Comparison of ENCODE assay signal across 16 cellular contexts in the genomic region with DNA sequence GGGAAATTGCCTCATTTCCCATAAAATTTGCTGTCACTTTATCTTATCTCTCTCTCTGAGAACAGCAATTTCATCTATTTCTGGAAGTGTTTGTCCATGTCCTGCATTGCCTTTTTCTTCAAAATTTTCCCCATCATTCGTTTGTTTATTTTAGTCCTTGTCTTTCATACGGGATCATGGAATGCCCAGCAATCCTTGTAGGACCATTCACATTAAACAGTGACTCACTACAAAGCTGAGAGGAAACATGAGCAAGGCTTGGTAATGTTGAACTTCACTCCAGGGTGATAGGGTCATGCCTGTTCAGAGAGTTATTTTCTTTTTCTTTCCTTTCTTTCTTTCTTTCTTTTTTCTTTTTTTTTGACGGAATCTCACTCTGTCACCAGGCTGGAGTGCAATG. TPM values are rescaled to one million over a fixed set of nuclear protein-coding genes. Genes with fewer than 3 reads are reported as not detected.
DNase-seq lines count a peak whose midpoint lies in the region; ATAC-seq and TF ChIP-seq lines count a peak whose summit lies in the region.
"Had no signal": no experiment of that assay in that cellular context is flagged by ENCODE, and none has a peak within 500 bp of the region (broad histone marks: within the 10 kb centered on the region; RNA-seq: fewer than 3 reads in every experiment).

No MANE protein-coding gene starts in this region.

- no peaks in the 10 kb centered on the region for H3K36me3 ChIP-seq in liver (ENCODE audit: control insufficient read depth in 4 of 4, insufficient read depth in 3 of 4, low read depth in 1 of 4, low read length in 3 of 4)
- H3K36me3 ChIP-seq: BLaER1 treated with 17β-estradiol and CSF1 and Interleukin-3, amounts not matched to agents 10 nM and 100 nM; upper lobe of right lung had no signal

- no peak overlapping the region for H3K9ac ChIP-seq in liver (ENCODE audit: low read depth in 1 of 2, low read length in 2 of 2)
- H3K9ac ChIP-seq: BLaER1 treated with 17β-estradiol and CSF1 and Interleukin-3, amounts not matched to agents 10 nM and 100 nM; parathyroid adenoma had no signal

- ATAC-seq in GM19395 (IDR thresholded peaks at IDR 0.05; ENCODE audit: unreplicated experiment) (no peak), HG03460 (IDR thresholded peaks at IDR 0.05; ENCODE audit: unreplicated experiment) (no peak)
- ATAC-seq: upper lobe of right lung, WTC11 had no signal

- H3K9me3 ChIP-seq in liver (ENCODE audit: control insufficient read depth in 4 of 4, low read length in 3 of 4): no peaks in the 10 kb centered on the region
- H3K9me3 ChIP-seq: BLaER1 treated with 17β-estradiol and CSF1 and Interleukin-3, amounts not matched to agents 10 nM and 100 nM; upper lobe of right lung had no signal

- DNase-seq in AG10803 (ENCODE audit: low read depth): peak; percentile 5
- peak; percentile 32 for DNase-seq in HuH-7 (ENCODE audit: low spot score)
- peak; percentile 50 to 71 for DNase-seq in cardiac fibroblast (ENCODE audit: low read depth in 2 of 2)
- DNase-seq in GM20000 (ENCODE audit: low spot score): no peak
- no peak for DNase-seq in NCI-H345 treated with DMSO at 0.1 percent for 48 hours (lab: John Stamatoyannopoulos, UW; ENCODE audit: unreplicated experiment)
- DNase-seq: H9, NCI-H1048, NCI-H2171 treated with DMSO at 0.1 percent for 48 hours, upper lobe of right lung had no signal

- H3K4me1 ChIP-seq in liver (ENCODE audit: control insufficient read depth in 4 of 4, insufficient read depth in 4 of 4, low read length in 3 of 4): no peaks in the 10 kb centered on the region
- H3K4me1 ChIP-seq: BLaER1 treated with 17β-estradiol and CSF1 and Interleukin-3, amounts not matched to agents 10 nM and 100 nM; parathyroid adenoma; upper lobe of right lung had no signal

- no peak for TF ChIP-seq CTCF in AG10803 (conservative IDR thresholded peaks at IDR 0.05; ENCODE audit: low read length)
- TF ChIP-seq CTCF in cardiac fibroblast (IDR thresholded peaks at IDR 0.05; ENCODE audit: low read depth, low read length): no peak
- TF ChIP-seq CTCF in liver (IDR thresholded peaks at IDR 0.05; ENCODE audit: low read depth, low read length, missing input control): no peak
- no peak for TF ChIP-seq CTCF in GM20000 (IDR thresholded peaks at IDR 0.05; ENCODE audit: extremely low read depth, missing control alignments)

- no peak for TF ChIP-seq RAD21 in liver (IDR thresholded peaks at IDR 0.05)

- no peaks in the 10 kb centered on the region for H3K27me3 ChIP-seq in liver (ENCODE audit: control insufficient read depth in 4 of 4, insufficient read depth in 4 of 4, low read length in 3 of 4)
- H3K27me3 ChIP-seq: BLaER1 treated with 17β-estradiol and CSF1 and Interleukin-3, amounts not matched to agents 10 nM and 100 nM; upper lobe of right lung had no signal

- WGBS in liver: 68% methylated on average over 3 of the region's 3 CpGs

- H3K4me3 ChIP-seq in AG10803 (ENCODE audit: low read length) (no peak overlapping the region), cardiac fibroblast (replicated peaks in 1 of 2; ENCODE audit: low read depth in 2 of 2, low read length in 2 of 2) (no peak overlapping the region), liver (ENCODE audit: low read depth in 1 of 3, low read length in 3 of 3) (no peak overlapping the region)
- H3K4me3 ChIP-seq: BLaER1 treated with 17β-estradiol and CSF1 and Interleukin-3, amounts not matched to agents 10 nM and 100 nM; SK-N-MC; upper lobe of right lung had no signal

- H3K27ac ChIP-seq in liver (ENCODE audit: low read depth in 1 of 2, low read length in 2 of 2): no peak overlapping the region
- H3K27ac ChIP-seq: BLaER1 treated with 17β-estradiol and CSF1 and Interleukin-3, amounts not matched to agents 10 nM and 100 nM; parathyroid adenoma; SK-N-MC; upper lobe of right lung had no signal

TF ChIP-seq in liver, 16 proteins besides CTCF, POLR2A, EP300 and RAD21:
- TF ChIP-seq FOXA1 (IDR thresholded peaks at IDR 0.05) (no peak), HNF4G (IDR thresholded peaks at IDR 0.05) (no peak), NR2F2 (IDR thresholded peaks at IDR 0.05) (peak; percentile 23)

RNA-seq across cellular contexts. Expression of a gene that starts 32.2 kb away (rescaled TPM):
- 100 to 1,000 TPM; 209 to 233 TPM for total RNA-seq in liver
- polyA plus RNA-seq in liver: 10 to 100 TPM; 45.3 to 62.5 TPM

Comparison
In these comparisons a context has a peak if more than half of its experiments do, and no peak if none do; other contexts are left out.
1. DNase-seq: peak in AG10803 (single experiment), HuH-7 (single experiment) and cardiac fibroblast (2 of 2); none in GM20000 (single experiment) and NCI-H345 treated with DMSO at 0.1 percent for 48 hours (single experiment).